ENCODE assay signal across 21 cellular contexts in genomic region chrX:34810911-34811310, GRCh38.
"Had no signal": no experiment of that assay in that cellular context is flagged by ENCODE, and none has a peak within 500 bp of the region (broad histone marks: within the 10 kb centered on the region; RNA-seq: fewer than 3 reads in every experiment).

No MANE protein-coding gene starts in this region.

- H3K9me3 Mint-ChIP-seq: activated CD4-positive, alpha-beta memory T cell treated with anti-CD3 and anti-CD28 coated beads for 36 hours had no signal

- H3K4me3 ChIP-seq: coronary artery, heart left ventricle, pancreas, tibial artery, uterus had no signal

- H3K36me3 ChIP-seq: brain microvascular endothelial cell, heart left ventricle, pancreas, tibial artery, uterus had no signal

- H3K27me3 Mint-ChIP-seq: activated CD4-positive, alpha-beta memory T cell treated with anti-CD3 and anti-CD28 coated beads for 36 hours; activated CD4-positive, alpha-beta T cell treated with anti-CD3 and anti-CD28 coated beads for 36 hours; activated naive CD8-positive, alpha-beta T cell; central memory CD8-positive, alpha-beta T cell; naive thymus-derived CD4-positive, alpha-beta T cell had no signal

- DNase-seq: activated CD4-positive, alpha-beta memory T cell treated with anti-CD3 and anti-CD28 coated beads for 36 hours; activated CD4-positive, alpha-beta T cell treated with anti-CD3 and anti-CD28 coated beads for 36 hours; activated T-cell treated with anti-CD3 and anti-CD28 coated beads for 4 hours; brain microvascular endothelial cell; erythroblast; heart left ventricle; left ventricle myocardium superior; naive thymus-derived CD4-positive, alpha-beta T cell; pancreas; stimulated activated CD4-positive, alpha-beta T cell treated with anti-CD3 and anti-CD28 coated beads, Interleukin-12 subunit alpha, Interleukin-12 subunit beta, amount 100 ng/mL, for 4 hours; stimulated activated CD4-positive, alpha-beta T cell treated with anti-CD3 and anti-CD28 coated beads, Interleukin-1b, Interleukin-23, amount 100 ng/mL, for 48 hours; stimulated activated CD8-positive, alpha-beta memory T cell treated with anti-CD3 and anti-CD28 coated beads, Interleukin-4, amount 100 ng/mL, for 48 hours; stimulated activated naive CD4-positive, alpha-beta T cell treated with Interleukin-2 at 50 U/mL for 16 hours; tibial artery; uterus had no signal

- H3K27ac ChIP-seq: brain microvascular endothelial cell, coronary artery, heart left ventricle, pancreas had no signal

- H3K4me1 ChIP-seq: heart left ventricle, pancreas, uterus had no signal

- H3K4me3 Mint-ChIP-seq: activated CD4-positive, alpha-beta memory T cell treated with anti-CD3 and anti-CD28 coated beads for 36 hours; activated CD4-positive, alpha-beta T cell treated with anti-CD3 and anti-CD28 coated beads for 36 hours; activated naive CD8-positive, alpha-beta T cell; central memory CD8-positive, alpha-beta T cell; naive thymus-derived CD4-positive, alpha-beta T cell had no signal

- H3K27ac Mint-ChIP-seq: activated CD4-positive, alpha-beta memory T cell treated with anti-CD3 and anti-CD28 coated beads for 36 hours; activated CD4-positive, alpha-beta T cell treated with anti-CD3 and anti-CD28 coated beads for 36 hours; activated naive CD8-positive, alpha-beta T cell; naive thymus-derived CD4-positive, alpha-beta T cell had no signal

- FAIRE-seq: endometrium, frontal cortex had no signal

- H3K36me3 Mint-ChIP-seq: activated CD4-positive, alpha-beta memory T cell treated with anti-CD3 and anti-CD28 coated beads for 36 hours; activated naive CD8-positive, alpha-beta T cell; naive thymus-derived CD4-positive, alpha-beta T cell had no signal

- ATAC-seq: heart left ventricle; left ventricle myocardium superior; naive thymus-derived CD4-positive, alpha-beta T cell; pancreas; sciatic nerve had no signal

- H3K9me3 ChIP-seq: heart left ventricle, pancreas, tibial artery, uterus had no signal

- H3K27me3 ChIP-seq: brain microvascular endothelial cell, tibial artery, uterus had no signal

- H3K4me1 Mint-ChIP-seq: activated CD4-positive, alpha-beta T cell treated with anti-CD3 and anti-CD28 coated beads for 36 hours; central memory CD8-positive, alpha-beta T cell; naive thymus-derived CD4-positive, alpha-beta T cell had no signal
